Comparison of ENCODE assay signal across 10 cellular contexts in the genomic region with DNA sequence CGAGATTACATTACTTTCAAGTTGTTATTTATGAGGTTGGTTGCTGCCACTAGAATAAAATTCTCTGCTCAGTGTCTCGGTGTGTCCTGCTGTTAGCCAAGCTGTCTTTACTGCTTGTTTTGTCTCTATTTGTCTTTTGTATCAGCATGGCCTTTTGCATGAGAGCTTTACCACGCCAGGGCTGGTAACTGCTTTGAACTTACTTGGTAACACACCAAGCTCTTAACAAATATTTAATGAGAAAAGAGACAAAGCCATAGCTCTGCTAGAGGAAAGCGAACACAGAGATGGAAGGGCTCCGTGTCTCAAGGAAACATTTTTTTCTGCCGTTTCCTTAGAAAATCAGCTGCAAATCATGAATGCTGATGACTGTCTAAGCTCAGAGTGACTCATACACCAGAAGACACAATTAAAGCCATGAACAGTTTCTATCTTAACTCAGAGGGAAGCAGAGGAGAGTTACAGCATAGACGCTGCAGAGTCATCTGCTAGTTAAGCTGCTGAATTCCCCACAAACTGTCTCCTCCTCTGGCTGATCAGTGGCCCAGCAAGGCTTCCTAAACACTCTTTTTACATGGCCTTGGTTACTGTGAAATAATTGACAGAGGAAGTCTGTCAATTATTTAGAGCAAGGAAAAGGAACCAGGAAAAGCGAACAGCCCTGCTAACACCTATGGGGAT. TPM values are rescaled to one million over a fixed set of nuclear protein-coding genes. Genes with fewer than 3 reads are reported as not detected.
DNase-seq lines count a peak whose midpoint lies in the region; ATAC-seq lines count a peak whose summit lies in the region.
"Had no signal": no experiment of that assay in that cellular context is flagged by ENCODE, and none has a peak within 500 bp of the region (broad histone marks: within the 10 kb centered on the region; RNA-seq: fewer than 3 reads in every experiment).

No MANE protein-coding gene starts in this region.

- peak overlapping the region; percentile 54 for H3K27ac ChIP-seq in substantia nigra (ENCODE audit: low read depth, low read length, poor library complexity, severe bottlenecking)
- H3K27ac ChIP-seq: 22Rv1 had no signal

- ATAC-seq in HG03558 (IDR thresholded peaks at IDR 0.05; ENCODE audit: extremely low read depth, unreplicated experiment), result peak; percentile 67

- DNase-seq in DMS 273 (lab: John Stamatoyannopoulos, UW; ENCODE audit: unreplicated experiment) (peak; percentile 31), DMS 273 treated with DMSO at 0.1 percent for 48 hours (lab: John Stamatoyannopoulos, UW) (no peak), amniotic stem cell (lab: John Stamatoyannopoulos, UW) (peak; percentile 57), hepatic stellate cell (ENCODE audit: low spot score) (peak; percentile 69), substantia nigra (lab: John Stamatoyannopoulos, UW) (peak in 1 of 49 donors; percentile 52), NCI-H1694 (lab: John Stamatoyannopoulos, UW) (no peak), ureter (ENCODE audit: low spot score) (no peak)
- DNase-seq: activated B cell treated with CpG ODN at 0.5 μM for 24 hours had no signal

RNA-seq across cellular contexts. Expression of gene AGPAT4, which starts 44.8 kb away (rescaled TPM):
- 20.2 TPM for total RNA-seq in ureter

Comparison
In these comparisons a context has a peak if more than half of its experiments do, and no peak if none do; other contexts are left out.
1. DNase-seq: peak in DMS 273 (single experiment), amniotic stem cell (single experiment) and hepatic stellate cell (single experiment); none in DMS 273 treated with DMSO at 0.1 percent for 48 hours (single experiment), NCI-H1694 (single experiment) and ureter (single experiment).